In the genomic region with DNA sequence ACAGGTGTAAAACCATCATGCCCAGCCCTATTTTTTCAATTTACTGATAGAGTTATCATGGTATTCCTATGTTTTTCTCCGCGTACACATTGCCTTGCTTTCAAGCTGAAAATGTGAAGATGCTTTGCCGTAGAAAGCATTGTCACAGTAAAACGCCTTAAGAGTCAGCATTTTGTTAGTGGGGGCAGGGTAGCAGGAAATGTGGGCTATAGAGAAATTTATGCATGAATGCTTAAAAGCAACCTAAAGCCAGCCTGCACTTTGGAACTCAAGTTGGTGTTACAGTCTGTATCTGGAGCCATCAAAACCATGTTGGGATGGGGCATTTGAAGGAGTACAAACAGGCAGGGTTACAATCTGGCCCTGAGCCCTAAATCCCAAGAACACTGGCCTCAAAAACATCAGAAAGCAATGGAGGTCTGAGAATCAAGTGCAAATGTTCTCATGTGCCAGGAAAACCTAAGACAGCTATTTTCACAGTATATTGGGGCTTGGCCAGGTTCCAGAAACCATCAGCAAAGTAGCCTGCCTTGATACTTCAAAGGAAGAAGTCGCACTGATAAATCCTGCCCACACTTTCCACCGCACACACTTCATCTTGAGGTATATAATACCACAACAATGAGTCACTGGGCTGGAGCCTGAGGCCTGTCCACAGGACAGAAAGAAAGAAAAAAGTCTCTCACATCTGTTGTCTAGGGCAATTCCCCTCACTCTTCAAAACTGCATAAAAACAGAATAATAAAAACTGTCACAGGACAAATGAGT, we compare ENCODE assay signal across 9 cellular contexts.
DNase-seq lines count a peak whose midpoint lies in the region; ATAC-seq and TF ChIP-seq lines count a peak whose summit lies in the region.
"Had no signal": no experiment of that assay in that cellular context is flagged by ENCODE, and none has a peak within 500 bp of the region (broad histone marks: within the 10 kb centered on the region; RNA-seq: fewer than 3 reads in every experiment).

No MANE protein-coding gene starts in this region.

- TF ChIP-seq CTCF in BJ (IDR thresholded peaks at IDR 0.05; ENCODE audit: insufficient read depth, low read depth, low read length) (no peak), astrocyte of the spinal cord (IDR thresholded peaks at IDR 0.05; ENCODE audit: low read depth, low read length) (no peak)

- H3K27me3 ChIP-seq in BJ (ENCODE audit: control insufficient read depth, insufficient read depth, low read length): peaks cover 2% of the 10 kb centered on the region
- no peaks in the 10 kb centered on the region for H3K27me3 ChIP-seq in neuronal stem cell (ENCODE audit: control insufficient read depth in 3 of 3, insufficient read depth in 3 of 3, low read depth in 1 of 3, low read length in 3 of 3)
- H3K27me3 ChIP-seq: right lobe of liver had no signal

- H2BK120ac ChIP-seq in neuronal stem cell (ENCODE audit: low read depth, low read length): no peak overlapping the region

- no peak overlapping the region for H4K91ac ChIP-seq in neuronal stem cell (ENCODE audit: low read depth, low read length, poor library complexity)

- peaks cover 4 to 24% of the 10 kb centered on the region in 2 donors for H3K4me1 ChIP-seq in neuronal stem cell (ENCODE audit: control insufficient read depth in 2 of 2, insufficient read depth in 1 of 2, low read depth in 1 of 2, low read length in 2 of 2)
- H3K4me1 ChIP-seq: right lobe of liver had no signal

- no peak overlapping the region for H4K8ac ChIP-seq in neuronal stem cell (ENCODE audit: low read depth, low read length)

- no peak overlapping the region for H2BK5ac ChIP-seq in neuronal stem cell (ENCODE audit: low read length)

- CTCF ChIA-PET in BJ (lab: Yijun Ruan, JAX): interaction anchor here (1.8 kb wide), 1 partner anchor 14 kb away, joined by 5 read pairs; no protein-coding TSS in a partner anchor

- peak overlapping the region; percentile 64 for H2AFZ ChIP-seq in neuronal stem cell (ENCODE audit: low read length)

- no peak overlapping the region for H3K18ac ChIP-seq in neuronal stem cell (ENCODE audit: low read length)

- ATAC-seq in GM19025 (IDR thresholded peaks at IDR 0.05; ENCODE audit: low read depth, unreplicated experiment): peak; percentile 76
- ATAC-seq in HG03432 (IDR thresholded peaks at IDR 0.05; ENCODE audit: unreplicated experiment): peak; percentile 96

- H3K4me3 ChIP-seq in BJ (ENCODE audit: low read depth, low read length) (no peak overlapping the region), astrocyte of the spinal cord (ENCODE audit: low read depth, low read length) (no peak overlapping the region), neuronal stem cell (ENCODE audit: low read length in 2 of 2) (no peak overlapping the region)
- H3K4me3 ChIP-seq: right lobe of liver had no signal

- H2BK12ac ChIP-seq in neuronal stem cell (ENCODE audit: low read length): no peak overlapping the region

- H2AK5ac ChIP-seq in neuronal stem cell (ENCODE audit: low read depth, low read length): no peak overlapping the region

- no peaks in the 10 kb centered on the region for H3K79me1 ChIP-seq in neuronal stem cell (ENCODE audit: low read depth, low read length)

- no peaks in the 10 kb centered on the region for H3K9me3 ChIP-seq in neuronal stem cell (replicated peaks in 1 of 2; ENCODE audit: control insufficient read depth in 2 of 2, insufficient read depth in 1 of 2, low read depth in 1 of 2, low read length in 2 of 2)
- H3K9me3 ChIP-seq: right lobe of liver had no signal

- no peak overlapping the region for H3K9ac ChIP-seq in neuronal stem cell (ENCODE audit: low read depth, low read length, poor library complexity)

- no CpG with 5 or more reads among the region's 6 CpGs for WGBS in neuronal stem cell (ENCODE audit: extremely low coverage in 2 of 2, insufficient read length in 2 of 2, insufficient replicate concordance in 1 of 2), 2 donors

- H3K36me3 ChIP-seq in BJ (ENCODE audit: control insufficient read depth, insufficient read depth, low read length) (no peaks in the 10 kb centered on the region), neuronal stem cell (replicated peaks in 1 of 2; ENCODE audit: control insufficient read depth in 2 of 2, insufficient read depth in 2 of 2, low read length in 2 of 2) (no peaks in the 10 kb centered on the region)
- H3K36me3 ChIP-seq: right lobe of liver had no signal

- H3K14ac ChIP-seq in neuronal stem cell (ENCODE audit: low read length): no peak overlapping the region

- in situ Hi-C loops in astrocyte of the spinal cord (cut with HindIII; ENCODE audit: low sequenced_read_pairs): no loop called here

- H3K23ac ChIP-seq in neuronal stem cell (ENCODE audit: low read depth, low read length, poor library complexity): no peak overlapping the region

- H3K4ac ChIP-seq in neuronal stem cell (ENCODE audit: low read length): no peak overlapping the region

- H3K27ac ChIP-seq in neuronal stem cell (replicated peaks; ENCODE audit: low read length): no peak overlapping the region
- H3K27ac ChIP-seq: right lobe of liver had no signal

- H3K4me2 ChIP-seq in neuronal stem cell (ENCODE audit: insufficient read depth, low read length, poor library complexity, severe bottlenecking): no peak overlapping the region

- no peak overlapping the region for H2BK15ac ChIP-seq in neuronal stem cell (ENCODE audit: low read length)

- POLR2A ChIA-PET in BJ (lab: Charles Lee): no interaction called here

- DNase-seq in BJ (ENCODE audit: low read depth) (peak; percentile 46), SKM-1 treated with dmso at 0.1 percent for 144 hours (lab: John Stamatoyannopoulos, UW; ENCODE audit: unreplicated experiment) (peak; percentile 5), astrocyte of the spinal cord (ENCODE audit: low read depth, low spot score) (peak; percentile 99), neuronal stem cell (ENCODE audit: low spot score) (no peak), NCI-H2081 treated with DMSO at 0.1 percent for 48 hours (lab: John Stamatoyannopoulos, UW) (no peak), GF-D8 (lab: John Stamatoyannopoulos, UW) (no peak)
- DNase-seq: right lobe of liver had no signal

Comparison
In these comparisons a context has a peak if more than half of its experiments do, and no peak if none do; other contexts are left out.
1. DNase-seq: peak in BJ (single experiment), SKM-1 treated with dmso at 0.1 percent for 144 hours (single experiment) and astrocyte of the spinal cord (single experiment); none in neuronal stem cell (single experiment), NCI-H2081 treated with DMSO at 0.1 percent for 48 hours (single experiment) and GF-D8 (single experiment).